8 cellular contexts compared by ENCODE assay signal in the genomic region with DNA sequence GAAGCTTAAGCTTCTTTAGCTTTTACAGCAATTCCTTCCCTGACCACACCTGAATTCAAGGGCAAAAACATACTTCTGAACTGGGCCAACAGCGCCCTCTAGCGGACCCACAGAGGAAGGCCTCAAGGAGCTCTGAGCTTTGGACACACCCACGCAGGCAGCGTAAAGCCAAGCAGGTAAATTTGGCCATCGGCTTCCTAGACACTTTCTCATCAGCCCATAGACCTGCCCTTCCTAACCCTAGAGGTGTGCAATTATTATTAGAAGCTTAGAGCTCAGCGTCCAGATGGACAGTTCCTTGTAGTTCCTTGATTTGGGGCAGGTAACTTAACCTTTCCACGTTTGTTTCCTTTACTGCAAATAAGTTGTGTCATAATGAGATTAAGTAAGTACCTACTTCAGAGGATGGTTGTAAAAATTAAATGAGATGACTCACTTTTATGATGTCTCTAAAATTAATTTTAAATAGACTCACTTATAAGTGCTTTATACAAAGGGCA. TPM values are rescaled to one million over a fixed set of nuclear protein-coding genes. Genes with fewer than 3 reads are reported as not detected.
DNase-seq lines count a peak whose midpoint lies in the region; ATAC-seq and TF ChIP-seq lines count a peak whose summit lies in the region.

No MANE protein-coding gene starts in this region.

- in situ Hi-C loops in Panc1 (cut with HindIII; ENCODE audit: low pct_unique_long_range_greater_than_20kb, low sequenced_read_pairs) (no loop called here), transverse colon (cut with MboI; ENCODE audit: low pct_ligation_motif_present in 1 of 4, low pct_unique_long_range_greater_than_20kb in 1 of 4, low sequenced_read_pairs in 3 of 4) (no loop called here)

- POLR2A ChIA-PET in Panc1 (lab: Charles Lee), result no interaction called here

- DNase-seq in DMS153 treated with DMSO at 0.1 percent for 48 hours (lab: John Stamatoyannopoulos, UW; ENCODE audit: unreplicated experiment), result peak; percentile 81
- DNase-seq in Kasumi-1 (lab: John Stamatoyannopoulos, UW), result peak; percentile 76 to 77
- DNase-seq in Panc1 (ENCODE audit: low read depth, low spot score), result peak; percentile 47
- peak; percentile 71 for DNase-seq in activated T-cell treated with anti-CD3 and anti-CD28 coated beads, Interleukin-2, amount 50 U/mL, for 1 hour
- DNase-seq in fibroblast of pulmonary artery (ENCODE audit: low read depth), result peak; percentile 77
- DNase-seq in ovary, result peak; percentile 13 to 63 (median 49)
- peak; percentile 82 for DNase-seq in transverse colon

- TF ChIP-seq CTCF in Panc1 (IDR thresholded peaks at IDR 0.05) (peak; percentile 88), fibroblast of pulmonary artery (IDR thresholded peaks at IDR 0.05; ENCODE audit: low read length, missing control alignments) (peak; percentile 98), ovary (IDR thresholded peaks at IDR 0.05) (peak in 2 of 3 donors; percentile 30 to 36), transverse colon (IDR thresholded peaks at IDR 0.05) (peak; percentile 79 to 90 (median 87))

- intact Hi-C loops in Panc1 (cut with micrococcal nuclease; ENCODE audit: unreplicated experiment), result loop anchor here (5.0 kb wide), 1 partner anchor 74 kb away; no protein-coding TSS in a partner anchor
- intact Hi-C loops in ovary (cut with DNase I), result no loop called here
- intact Hi-C loops in transverse colon (cut with DNase I; ENCODE audit: low total_unique reads), result no loop called here

- no TSS peak for BruUV-seq in Panc1 (replicated peaks; lab: Mats Ljungman, UMichigan)

- H3K27ac ChIP-seq in Panc1 (ENCODE audit: low read length) (no peak overlapping the region), ovary (no peak overlapping the region), transverse colon (no peak overlapping the region)

- H3K27me3 ChIP-seq in Panc1 (ENCODE audit: control insufficient read depth, insufficient read depth, low read length) (no peaks in the 10 kb centered on the region), ovary (no peaks in the 10 kb centered on the region), transverse colon (peaks cover 30% of the 10 kb centered on the region)

- no peaks in the 10 kb centered on the region for H3K4me1 ChIP-seq in Panc1 (ENCODE audit: control insufficient read depth, insufficient read depth, low read length)
- no peaks in the 10 kb centered on the region for H3K4me1 ChIP-seq in ovary (ENCODE audit: insufficient read depth)
- peaks cover 0 to 8% (median 3%) of the 10 kb centered on the region in 4 donors for H3K4me1 ChIP-seq in transverse colon

- no peaks in the 10 kb centered on the region for H3K36me3 ChIP-seq in Panc1 (ENCODE audit: control insufficient read depth, insufficient read depth, low read length)
- H3K36me3 ChIP-seq in ovary, result no peaks in the 10 kb centered on the region
- no peaks in the 10 kb centered on the region for H3K36me3 ChIP-seq in transverse colon

- TF ChIP-seq POLR2A in ovary (IDR thresholded peaks at IDR 0.05) (no peak), transverse colon (IDR thresholded peaks at IDR 0.05) (no peak)

- ATAC-seq in Panc1 (peak; percentile 92), HG03025 (IDR thresholded peaks at IDR 0.05; ENCODE audit: low FRiP score, unreplicated experiment) (no peak)

- CTCF ChIA-PET in Panc1 (lab: Charles Lee), result interaction anchor here (0.6 to 1.4 kb wide), 6 partner anchors 13 to 81 kb away, joined by 3 to 9 read pairs (median 7); no protein-coding TSS in a partner anchor

- no peak overlapping the region for H3K4me3 ChIP-seq in Panc1 (ENCODE audit: low read depth in 2 of 2, low read length in 2 of 2)
- no peak overlapping the region for H3K4me3 ChIP-seq in fibroblast of pulmonary artery (replicated peaks; ENCODE audit: low read depth, low read length)
- H3K4me3 ChIP-seq in ovary, result no peak overlapping the region
- H3K4me3 ChIP-seq in transverse colon, result no peak overlapping the region

- no peak for TF ChIP-seq EP300 in ovary (IDR thresholded peaks at IDR 0.05)
- TF ChIP-seq EP300 in transverse colon (IDR thresholded peaks at IDR 0.05; ENCODE audit: low read depth), result no peak

- 15 to 17% (median 15%) methylated on average over 7 of the region's 7 CpGs for whole genome bisulfite sequencing in ovary, 3 donors
- WGBS in transverse colon (ENCODE audit: low coverage in 1 of 2), 2 donors, result 11 to 12% methylated on average over 6 to 7 of the region's 7 CpGs

- H3K9me3 ChIP-seq in Panc1 (ENCODE audit: control insufficient read depth, insufficient read depth, low read depth, low read length), result no peaks in the 10 kb centered on the region
- no peaks in the 10 kb centered on the region for H3K9me3 ChIP-seq in ovary
- no peaks in the 10 kb centered on the region for H3K9me3 ChIP-seq in transverse colon

RNA-seq across cellular contexts. Expression of gene HMGXB4, which starts 25.7 kb away (rescaled TPM):
- total RNA-seq in Panc1 (2021; ENCODE audit: unreplicated experiment), result 23.7 TPM
- polyA plus RNA-seq in Panc1 (2012; ENCODE audit: insufficient read length), result 13.3 TPM
- total RNA-seq in ovary, result 10 to 100 TPM; 15.9 to 23.9 (median 20.9) TPM
- polyA plus RNA-seq in ovary, result 10 to 100 TPM; 14.8 to 18.5 TPM
- total RNA-seq in transverse colon, result 10 to 100 TPM; 14.0 to 43.4 (median 26.2) TPM

Comparison
In these comparisons a context has a peak if more than half of its experiments do, and no peak if none do; other contexts are left out.
1. CTCF ChIP-seq: peak in every context shown above with its lines; median percentile 98 in fibroblast of pulmonary artery; 88 in Panc1; 87 in transverse colon; 33 in ovary.